Comparison of ENCODE assay signal across 1 cellular context in genomic region chr10:34526186-34526585, GRCh38.
TF ChIP-seq lines count a peak whose summit lies in the region.

No MANE protein-coding gene starts in this region.

TF ChIP-seq in SK-N-SH, 30 proteins besides CTCF, POLR2A, EP300 and RAD21 (continued from another document):
- TF ChIP-seq TAF1 (IDR thresholded peaks at IDR 0.05; ENCODE audit: borderline replicate concordance, low read depth, low read length): no peak
- TF ChIP-seq ELF1 (IDR thresholded peaks at IDR 0.05): no peak
- TF ChIP-seq RXRA (IDR thresholded peaks at IDR 0.05; ENCODE audit: borderline replicate concordance, low read depth): no peak
- TF ChIP-seq JUND (IDR thresholded peaks at IDR 0.05): no peak
- TF ChIP-seq GATA2 (CRISPR knock-in tag; IDR thresholded peaks at IDR 0.05): no peak
- no peak for TF ChIP-seq CHD2 (IDR thresholded peaks at IDR 0.05; ENCODE audit: low read length, partially characterized antibody)
- TF ChIP-seq MAX (IDR thresholded peaks at IDR 0.05; ENCODE audit: low read depth): no peak
- no peak for TF ChIP-seq PBX3 (IDR thresholded peaks at IDR 0.05)
TF ChIP-seq in SK-N-SH: peak in this region for 0.
